Comparison of ENCODE assay signal across 9 cellular contexts in genomic region chr22:35540600-35541253, GRCh38. TPM values are rescaled to one million over a fixed set of nuclear protein-coding genes. Genes with fewer than 3 reads are reported as not detected.
DNase-seq lines count a peak whose midpoint lies in the region; ATAC-seq and TF ChIP-seq lines count a peak whose summit lies in the region.
"Had no signal": no experiment of that assay in that cellular context is flagged by ENCODE, and none has a peak within 500 bp of the region (broad histone marks: within the 10 kb centered on the region; RNA-seq: fewer than 3 reads in every experiment).

RASD2 (plus strand) TSS chr22:35540831; CDS start chr22:35546810, 5,979 bp downstream.

- H3K27me3 ChIP-seq in foreskin keratinocyte (peaks cover 57% of the 10 kb centered on the region), uterus (no peaks in the 10 kb centered on the region)

- H3K4me3 ChIP-seq in NB4 (ENCODE audit: low read depth, low read length) (no peak within 1 kb of the TSS), uterus (peak within 1 kb of the TSS; percentile 46 to 53)

- peak; percentile 30 for ATAC-seq in foreskin keratinocyte
- no peak for ATAC-seq in HG03378 (IDR thresholded peaks at IDR 0.05; ENCODE audit: unreplicated experiment)

- DNase-seq in DMS53 (lab: John Stamatoyannopoulos, UW) (peak; percentile 55), DMS53 treated with DMSO at 0.1 percent for 48 hours (lab: John Stamatoyannopoulos, UW; ENCODE audit: unreplicated experiment) (no peak), NB4 (ENCODE audit: low read depth) (peak; percentile 55), foreskin keratinocyte (peak in 1 of 2 donors; percentile 20), osteocyte (ENCODE audit: extremely low spot score, unreplicated experiment) (no peak), uterus (peak; percentile 60 to 69)
- no peak for DNase-seq in activated T-cell treated with anti-CD3 and anti-CD28 coated beads, Interleukin-2, amount 50 U/mL, for 24 hours

- H3K36me3 Mint-ChIP-seq in activated T-cell treated with anti-CD3 and anti-CD28 coated beads, Interleukin-2, amount 50 U/mL, for 24 hours (ENCODE audit: low read depth): no peaks in the 10 kb centered on the region
- no peaks in the 10 kb centered on the region for H3K36me3 Mint-ChIP-seq in osteocyte (ENCODE audit: unreplicated experiment)

- intact Hi-C loops in uterus (cut with DNase I; ENCODE audit: low total_unique reads): no loop called here

- peaks cover 44% of the 10 kb centered on the region for H3K27me3 Mint-ChIP-seq in activated T-cell treated with anti-CD3 and anti-CD28 coated beads, Interleukin-2, amount 50 U/mL, for 24 hours
- H3K27me3 Mint-ChIP-seq in osteocyte (ENCODE audit: unreplicated experiment): peaks cover 40% of the 10 kb centered on the region

- no peaks in the 10 kb centered on the region for H3K36me3 ChIP-seq in uterus

- H3K27ac ChIP-seq in foreskin keratinocyte (no peak within 1 kb of the TSS), uterus (peak within 1 kb of the TSS; percentile 73 to 82)

- peaks cover 2% of the 10 kb centered on the region for H3K4me1 Mint-ChIP-seq in activated T-cell treated with anti-CD3 and anti-CD28 coated beads, Interleukin-2, amount 50 U/mL, for 24 hours (ENCODE audit: low read depth)
- H3K4me1 Mint-ChIP-seq in osteocyte (ENCODE audit: unreplicated experiment): peaks cover 9% of the 10 kb centered on the region

- H3K4me1 ChIP-seq in foreskin keratinocyte (peaks cover 5% of the 10 kb centered on the region), uterus (peaks cover 0 to 8% of the 10 kb centered on the region in 2 donors)

- TF ChIP-seq CTCF in NB4 (IDR thresholded peaks at IDR 0.05; ENCODE audit: low read depth, low read length) (no peak), foreskin keratinocyte (conservative IDR thresholded peaks at IDR 0.05) (no peak), osteocyte (IDR thresholded peaks at IDR 0.05) (no peak), uterus (IDR thresholded peaks at IDR 0.05) (no peak)

- peak within 1 kb of the TSS; percentile 75 for H3K4me3 Mint-ChIP-seq in activated T-cell treated with anti-CD3 and anti-CD28 coated beads, Interleukin-2, amount 50 U/mL, for 24 hours
- H3K4me3 Mint-ChIP-seq in osteocyte (ENCODE audit: unreplicated experiment): peak within 1 kb of the TSS; percentile 62

- no peaks in the 10 kb centered on the region for H3K9me3 Mint-ChIP-seq in activated T-cell treated with anti-CD3 and anti-CD28 coated beads, Interleukin-2, amount 50 U/mL, for 24 hours
- no peaks in the 10 kb centered on the region for H3K9me3 Mint-ChIP-seq in osteocyte (ENCODE audit: unreplicated experiment)

- TF ChIP-seq POLR2A in NB4 (IDR thresholded peaks at IDR 0.05; ENCODE audit: extremely low read depth, insufficient read length) (no peak), uterus (IDR thresholded peaks at IDR 0.05) (no peak)

- no peaks in the 10 kb centered on the region for H3K9me3 ChIP-seq in uterus

- H3K27ac Mint-ChIP-seq in activated T-cell treated with anti-CD3 and anti-CD28 coated beads, Interleukin-2, amount 50 U/mL, for 24 hours: no peak within 1 kb of the TSS
- no peak within 1 kb of the TSS for H3K27ac Mint-ChIP-seq in osteocyte (ENCODE audit: unreplicated experiment)

RNA-seq across cellular contexts. Expression of gene RASD2, which starts in this region (rescaled TPM):
- total RNA-seq in foreskin keratinocyte: 0.07 TPM in 2 replicates
- polyA plus RNA-seq in foreskin keratinocyte: 0.06 and 0.10 TPM in 2 replicates
- total RNA-seq in osteocyte: not detected in 2 replicates
- total RNA-seq in uterus: 10 to 100 TPM in 1 of 4 donors, 1 to 10 TPM in 1, not detected in 2; 4.9 to 10.7 TPM
- total RNA-seq: dermis microvascular lymphatic vessel endothelial cell had no signal

Comparison
In these comparisons a context has a peak if more than half of its experiments do, and no peak if none do; other contexts are left out.
1. DNase-seq: peak in DMS53 (single experiment), NB4 (single experiment) and uterus (2 of 2); none in DMS53 treated with DMSO at 0.1 percent for 48 hours (single experiment), activated T-cell treated with anti-CD3 and anti-CD28 coated beads, Interleukin-2, amount 50 U/mL, for 24 hours (single experiment) and osteocyte (single experiment).
2. Peak in ATAC-seq in foreskin keratinocyte; RNA of the gene not detected or under 1 TPM.